Comparison of ENCODE assay signal across 11 cellular contexts in genomic region chr11:47394050-47394321, GRCh38. TPM values are rescaled to one million over a fixed set of nuclear protein-coding genes. Genes with fewer than 3 reads are reported as not detected.
DNase-seq lines count a peak whose midpoint lies in the region; ATAC-seq, FAIRE-seq and TF ChIP-seq lines count a peak whose summit lies in the region.
"Had no signal": no experiment of that assay in that cellular context is flagged by ENCODE, and none has a peak within 500 bp of the region (broad histone marks: within the 10 kb centered on the region; RNA-seq: fewer than 3 reads in every experiment).

No MANE protein-coding gene starts in this region.

- no peaks in the 10 kb centered on the region for H3K79me2 ChIP-seq in GM23248 (ENCODE audit: insufficient read depth)

- H3K9me3 ChIP-seq in GM23248 (ENCODE audit: low read depth) (no peaks in the 10 kb centered on the region), gastrocnemius medialis (no peaks in the 10 kb centered on the region)

- WGBS in GM23248 (ENCODE audit: low coverage in 1 of 2, low lambda C conversion rate in 2 of 2, missing lambda C conversion rate in 2 of 2), 2 experiments, result 98% methylated on average over 9 of the region's 9 CpGs

- no peak for TF ChIP-seq CTCF in gastrocnemius medialis (IDR thresholded peaks at IDR 0.05 in 4 of 5, conservative IDR thresholded peaks at IDR 0.05 in 1 of 5)

- ATAC-seq in left cardiac atrium (peak in 1 of 2 donors; percentile 36), gastrocnemius medialis (no peak), HG03139 (IDR thresholded peaks at IDR 0.05; ENCODE audit: unreplicated experiment) (no peak), HG02870 (IDR thresholded peaks at IDR 0.05; ENCODE audit: unreplicated experiment) (no peak)

- peak overlapping the region; percentile 52; the same call in 1 of the 2 replicates for H2AFZ ChIP-seq in GM23248

- peaks cover 49% of the 10 kb centered on the region for H3K4me1 Mint-ChIP-seq in activated CD4-positive, alpha-beta memory T cell treated with anti-CD3 and anti-CD28 coated beads, Interleukin-2, amount 10 ng/mL, durations not matched to agents 7 days and 5 days

- CTCF ChIA-PET in activated CD4-positive, alpha-beta memory T cell treated with anti-CD3 and anti-CD28 coated beads, Interleukin-2, amount 10 ng/mL, durations not matched to agents 7 days and 5 days (lab: Charles Lee), result interaction anchor here (0.8 to 4.4 kb wide), 3 partner anchors 18 to 22 kb away, joined by 4 to 24 read pairs (median 11); no protein-coding TSS in a partner anchor

- H3K4me3 Mint-ChIP-seq in activated CD4-positive, alpha-beta memory T cell treated with anti-CD3 and anti-CD28 coated beads, Interleukin-2, amount 10 ng/mL, durations not matched to agents 7 days and 5 days, result no peak overlapping the region

- no peak for FAIRE-seq in GM12891 (lab: Jason Lieb, UNC)

- H3K9me3 Mint-ChIP-seq in activated CD4-positive, alpha-beta memory T cell treated with anti-CD3 and anti-CD28 coated beads, Interleukin-2, amount 10 ng/mL, durations not matched to agents 7 days and 5 days, result no peaks in the 10 kb centered on the region

- no peaks in the 10 kb centered on the region for H3F3A ChIP-seq in GM23248 (ENCODE audit: insufficient read depth)

- H3K27ac ChIP-seq in GM23248, result no peak overlapping the region
- H3K27ac ChIP-seq in gastrocnemius medialis, result peak overlapping the region in 3 of 4 donors; percentile 78 to 82 (median 82)
- H3K27ac ChIP-seq: SK-N-MC had no signal

- DNase-seq in GM23248 (no peak), left cardiac atrium (peak; percentile 37), gastrocnemius medialis (no peak), GM12891 (ENCODE audit: insufficient read length, low spot score) (no peak), SW480 (ENCODE audit: low spot score) (no peak)
- no peak for DNase-seq in activated CD4-positive, alpha-beta memory T cell treated with anti-CD3 and anti-CD28 coated beads, Interleukin-2, amount 10 ng/mL, durations not matched to agents 7 days and 5 days
- DNase-seq: NCI-H1092 had no signal

- H3K9ac ChIP-seq in GM23248, result no peak overlapping the region; the same call in 1 of the 2 replicates

- intact Hi-C loops in left cardiac atrium (cut with DNase I) (no loop called here), gastrocnemius medialis (cut with DNase I; ENCODE audit: low total_unique reads) (no loop called here)

- no peaks in the 10 kb centered on the region for H3K36me3 ChIP-seq in GM23248 (ENCODE audit: low read depth)
- no peaks in the 10 kb centered on the region for H3K36me3 ChIP-seq in gastrocnemius medialis

- H3K36me3 Mint-ChIP-seq in activated CD4-positive, alpha-beta memory T cell treated with anti-CD3 and anti-CD28 coated beads, Interleukin-2, amount 10 ng/mL, durations not matched to agents 7 days and 5 days (ENCODE audit: low read depth), result no peaks in the 10 kb centered on the region

- no peak overlapping the region for H3K4me2 ChIP-seq in GM23248 (ENCODE audit: unreplicated experiment)

- H3K27me3 Mint-ChIP-seq in activated CD4-positive, alpha-beta memory T cell treated with anti-CD3 and anti-CD28 coated beads, Interleukin-2, amount 10 ng/mL, durations not matched to agents 7 days and 5 days, result no peaks in the 10 kb centered on the region

- no peak for TF ChIP-seq POLR2A in gastrocnemius medialis (IDR thresholded peaks at IDR 0.05)
- TF ChIP-seq POLR2A in GM12891 (IDR thresholded peaks at IDR 0.05; ENCODE audit: low read depth, low read length), result no peak

- H4K20me1 ChIP-seq in GM23248 (ENCODE audit: insufficient read depth), result no peaks in the 10 kb centered on the region

- in situ Hi-C loops in GM23248 (cut with MboI) (no loop called here), gastrocnemius medialis (cut with MboI; ENCODE audit: low sequenced_read_pairs in 4 of 4) (no loop called here)

- H3K4me3 ChIP-seq in GM23248, result no peak overlapping the region
- no peak overlapping the region for H3K4me3 ChIP-seq in gastrocnemius medialis
- H3K4me3 ChIP-seq: SK-N-MC had no signal

- peak overlapping the region; percentile 87 for H3K27ac Mint-ChIP-seq in activated CD4-positive, alpha-beta memory T cell treated with anti-CD3 and anti-CD28 coated beads, Interleukin-2, amount 10 ng/mL, durations not matched to agents 7 days and 5 days

- H3K27me3 ChIP-seq in GM23248 (replicated peaks; ENCODE audit: insufficient read depth) (no peaks in the 10 kb centered on the region), gastrocnemius medialis (no peaks in the 10 kb centered on the region)

- POLR2A ChIA-PET in activated CD4-positive, alpha-beta memory T cell treated with anti-CD3 and anti-CD28 coated beads, Interleukin-2, amount 10 ng/mL, durations not matched to agents 7 days and 5 days (lab: Charles Lee), result interaction anchor here (0.8 to 3.9 kb wide), 8 partner anchors 10 to 377 kb away, joined by 3 to 23 read pairs (median 12); partner anchors contain the start of genes DDB2, PSMC3 and SLC39A13

- H3K9me2 ChIP-seq in GM23248 (ENCODE audit: insufficient read depth), result no peaks in the 10 kb centered on the region

- H3K4me1 ChIP-seq in GM23248 (ENCODE audit: insufficient read depth) (no peaks in the 10 kb centered on the region; the same call in 1 of the 2 replicates), gastrocnemius medialis (peaks cover 6 to 22% of the 10 kb centered on the region in 2 donors)

TF ChIP-seq in GM12891, 5 proteins besides CTCF, POLR2A, EP300 and RAD21:
- TF ChIP-seq PAX5 (IDR thresholded peaks at IDR 0.05; ENCODE audit: insufficient read depth, low read length, severe bottlenecking) (no peak), POU2F2 (IDR thresholded peaks at IDR 0.05; ENCODE audit: low read depth, low read length) (no peak), POLR2AphosphoS5 (IDR thresholded peaks at IDR 0.05; ENCODE audit: low read depth, low read length) (no peak)

RNA-seq across cellular contexts. Expression of gene SLC39A13, which starts 14.4 kb away (rescaled TPM):
- 183 and 189 TPM in 2 replicates for total RNA-seq in GM23248 (2014; rRNA removed; shearing (Covaris generic))
- 175 and 183 TPM in 2 replicates for polyA plus RNA-seq in GM23248 (2016; fragmentation: Nextera tagmentation; extraction: Ambion mirVana)
- total RNA-seq in activated CD4-positive, alpha-beta memory T cell treated with anti-CD3 and anti-CD28 coated beads, Interleukin-2, amount 10 ng/mL, durations not matched to agents 7 days and 5 days, result 10 to 100 TPM; 23.6 to 24.2 TPM
- total RNA-seq in left cardiac atrium (10 to 100 TPM; 35.5 to 53.4 TPM), gastrocnemius medialis (10 to 100 TPM; 16.8 to 48.9 (median 25.6) TPM)
- 9.2 TPM for polyA plus RNA-seq in GM12891 (2012; ENCODE audit: low read depth, missing spikeins)

RNA-seq across cellular contexts. Expression of gene SPI1, which starts 15.6 kb away (rescaled TPM):
- not detected in 2 replicates for total RNA-seq in GM23248 (2014; rRNA removed; shearing (Covaris generic))
- 0.30 TPM in 1 of 2 replicates, not detected in the other for polyA plus RNA-seq in GM23248 (2016; fragmentation: Nextera tagmentation; extraction: Ambion mirVana)
- total RNA-seq in activated CD4-positive, alpha-beta memory T cell treated with anti-CD3 and anti-CD28 coated beads, Interleukin-2, amount 10 ng/mL, durations not matched to agents 7 days and 5 days, result not detected
- total RNA-seq in left cardiac atrium (10 to 100 TPM; 19.5 to 31.4 TPM), gastrocnemius medialis (1 to 10 TPM in 3 of 4 donors, under 1 TPM in 1; 0.44 to 7.0 (median 4.2) TPM)
- 11.8 TPM for polyA plus RNA-seq in GM12891 (2012; ENCODE audit: low read depth, missing spikeins)
- polyA plus RNA-seq: neural cell had no signal

RNA-seq across cellular contexts. Expression of gene PSMC3, which starts 32.3 kb away (rescaled TPM):
- total RNA-seq in GM23248 (2014; rRNA removed; shearing (Covaris generic)), result 139 and 151 TPM in 2 replicates
- polyA plus RNA-seq in GM23248 (2016; fragmentation: Nextera tagmentation; extraction: Ambion mirVana), result 212 and 220 TPM in 2 replicates
- total RNA-seq in activated CD4-positive, alpha-beta memory T cell treated with anti-CD3 and anti-CD28 coated beads, Interleukin-2, amount 10 ng/mL, durations not matched to agents 7 days and 5 days, result 100 to 1,000 TPM; 111 to 112 TPM
- total RNA-seq in left cardiac atrium (100 to 1,000 TPM; 133 to 154 TPM), gastrocnemius medialis (100 to 1,000 TPM; 243 to 350 (median 329) TPM)
- polyA plus RNA-seq in GM12891 (2012; ENCODE audit: low read depth, missing spikeins), result 137 TPM

RNA-seq across cellular contexts. Expression of gene MYBPC3, which starts 41.5 kb away (rescaled TPM):
- total RNA-seq in GM23248 (2014; rRNA removed; shearing (Covaris generic)), result not detected in 2 replicates
- 0.08 TPM in 1 of 2 replicates, not detected in the other for polyA plus RNA-seq in GM23248 (2016; fragmentation: Nextera tagmentation; extraction: Ambion mirVana)
- total RNA-seq in activated CD4-positive, alpha-beta memory T cell treated with anti-CD3 and anti-CD28 coated beads, Interleukin-2, amount 10 ng/mL, durations not matched to agents 7 days and 5 days, result not detected
- total RNA-seq in left cardiac atrium, result 1,000 to 10,000 TPM in 1 of 2 donors, 100 to 1,000 TPM in 1; 966 to 1,049 TPM
- total RNA-seq in gastrocnemius medialis, result under 1 TPM in 1 of 4 donors, not detected in 3; 0.07 TPM
- polyA plus RNA-seq in GM12891 (2012; ENCODE audit: low read depth, missing spikeins), result not detected
- polyA plus RNA-seq: neural cell had no signal

RNA-seq across cellular contexts. Expression of gene RAPSN, which starts 55.0 kb away (rescaled TPM):
- 0.13 and 0.22 TPM in 2 replicates for total RNA-seq in GM23248 (2014; rRNA removed; shearing (Covaris generic))
- polyA plus RNA-seq in GM23248 (2016; fragmentation: Nextera tagmentation; extraction: Ambion mirVana), result 0.11 TPM in 1 of 2 replicates, not detected in the other
- under 1 TPM; 0.30 to 0.65 TPM for total RNA-seq in activated CD4-positive, alpha-beta memory T cell treated with anti-CD3 and anti-CD28 coated beads, Interleukin-2, amount 10 ng/mL, durations not matched to agents 7 days and 5 days
- total RNA-seq in left cardiac atrium (not detected), gastrocnemius medialis (10 to 100 TPM; 48.9 to 68.6 (median 59.4) TPM)
- polyA plus RNA-seq in GM12891 (2012; ENCODE audit: low read depth, missing spikeins), result not detected
- polyA plus RNA-seq: neural cell had no signal
